In the genomic region with DNA sequence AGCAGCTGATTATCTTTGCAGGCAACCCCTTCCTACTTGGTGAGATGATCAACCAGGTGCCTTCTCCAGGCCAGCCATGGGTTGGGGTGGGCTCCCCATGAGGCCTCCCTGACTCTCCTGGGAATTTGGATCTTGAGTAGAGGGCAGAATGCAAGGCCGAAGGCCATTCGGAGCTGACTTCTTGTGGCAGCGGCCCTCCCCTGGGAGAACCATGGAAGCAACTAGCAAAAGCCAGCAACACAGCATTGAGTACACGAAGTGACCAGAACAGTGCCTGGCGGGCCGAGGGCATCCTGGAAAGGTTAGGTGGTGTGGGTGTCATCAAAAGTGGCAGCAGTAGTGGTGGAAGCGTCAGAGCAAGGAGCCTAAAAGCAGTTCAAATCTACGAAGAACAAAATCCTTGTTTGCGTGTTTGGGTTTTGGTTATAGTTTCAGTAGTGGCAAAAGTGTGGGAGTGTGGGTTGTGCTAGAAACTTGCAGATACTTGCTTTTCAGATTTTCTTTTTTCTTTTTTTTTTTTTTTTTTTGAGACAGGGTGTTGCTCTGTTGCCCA, we compare ENCODE assay signal across 20 cellular contexts. TPM values are rescaled to one million over a fixed set of nuclear protein-coding genes. Genes with fewer than 3 reads are reported as not detected.
"Had no signal": no experiment of that assay in that cellular context is flagged by ENCODE, and none has a peak within 500 bp of the region (broad histone marks: within the 10 kb centered on the region; RNA-seq: fewer than 3 reads in every experiment).

No MANE protein-coding gene starts in this region.

- H3K9me3 ChIP-seq: gastroesophageal sphincter, heart right ventricle, ovary, tibial artery, uterus had no signal

- ATAC-seq: effector memory CD8-positive, alpha-beta T cell; gastroesophageal sphincter; heart right ventricle; sciatic nerve; stimulated activated effector memory CD8-positive, alpha-beta T cell treated with anti-CD3 and anti-CD28 coated beads, Interleukin-12 subunit alpha, Interleukin-12 subunit beta, amount 100 ng/mL, for 72 hours had no signal

- H3K4me3 ChIP-seq: gastroesophageal sphincter, heart right ventricle, ovary, tibial artery, uterus had no signal

- DNase-seq: activated B cell treated with CpG ODN at 0.5 μM for 24 hours; activated CD4-positive, alpha-beta T cell treated with anti-CD3 and anti-CD28 coated beads for 48 hours; activated naive CD4-positive, alpha-beta T cell treated with anti-CD3 and anti-CD28 coated beads for 36 hours; dermis blood vessel endothelial cell; effector memory CD8-positive, alpha-beta T cell; heart right ventricle; stimulated activated CD4-positive, alpha-beta T cell treated with anti-CD3 and anti-CD28 coated beads, Interleukin-12 subunit alpha, Interleukin-12 subunit beta, amount 100 ng/mL, for 4 hours; stimulated activated CD4-positive, alpha-beta T cell treated with anti-CD3 and anti-CD28 coated beads, Interleukin-2, amount 100 ng/mL, for 24 hours; tibial artery; uterus had no signal

- H3K27ac Mint-ChIP-seq: activated naive CD4-positive, alpha-beta T cell treated with anti-CD3 and anti-CD28 coated beads for 36 hours; activated T-helper 2 cell treated with anti-CD3 and anti-CD28 coated beads, Interferon-gamma antibody, Interleukin-2, Interleukin-4, amounts not matched to agents 10 μg/mL and 5 μg/mL and 100 μg/mL, durations not matched to agents 14 hours and 24 hours and 36 hours; effector memory CD8-positive, alpha-beta T cell; stimulated activated effector memory CD8-positive, alpha-beta T cell treated with anti-CD3 and anti-CD28 coated beads, Interleukin-12 subunit alpha, Interleukin-12 subunit beta, amount 100 ng/mL, for 72 hours; T-helper 2 cell treated with Interferon-gamma antibody and Interleukin-4, amounts not matched to agents 5 μg/mL and 100 μg/mL, for 36 hours had no signal

- H3K36me3 Mint-ChIP-seq: stimulated activated effector memory CD8-positive, alpha-beta T cell treated with anti-CD3 and anti-CD28 coated beads, Interleukin-12 subunit alpha, Interleukin-12 subunit beta, amount 100 ng/mL, for 72 hours had no signal

- H3K27ac ChIP-seq: gastroesophageal sphincter, heart right ventricle, ovary, uterus had no signal

- FAIRE-seq: astrocyte had no signal

- H3K4me3 Mint-ChIP-seq: activated B cell treated with CpG ODN at 0.5 μM for 24 hours; activated naive CD4-positive, alpha-beta T cell treated with anti-CD3 and anti-CD28 coated beads for 36 hours; effector memory CD8-positive, alpha-beta T cell; nephron; stimulated activated effector memory CD8-positive, alpha-beta T cell treated with anti-CD3 and anti-CD28 coated beads, Interleukin-12 subunit alpha, Interleukin-12 subunit beta, amount 100 ng/mL, for 72 hours; T-helper 2 cell treated with Interferon-gamma antibody and Interleukin-4, amounts not matched to agents 5 μg/mL and 100 μg/mL, for 36 hours had no signal

- H3K36me3 ChIP-seq: gastroesophageal sphincter, heart right ventricle, ovary, tibial artery, uterus had no signal

- H3K27me3 ChIP-seq: gastroesophageal sphincter, heart right ventricle, ovary, tibial artery, uterus had no signal

- H3K9me3 Mint-ChIP-seq: activated B cell treated with CpG ODN at 0.5 μM for 24 hours; activated naive CD4-positive, alpha-beta T cell treated with anti-CD3 and anti-CD28 coated beads for 36 hours; activated T-helper 2 cell treated with anti-CD3 and anti-CD28 coated beads, Interferon-gamma antibody, Interleukin-2, Interleukin-4, amounts not matched to agents 10 μg/mL and 5 μg/mL and 100 μg/mL, durations not matched to agents 14 hours and 24 hours and 36 hours; effector memory CD8-positive, alpha-beta T cell; nephron; stimulated activated effector memory CD8-positive, alpha-beta T cell treated with anti-CD3 and anti-CD28 coated beads, Interleukin-12 subunit alpha, Interleukin-12 subunit beta, amount 100 ng/mL, for 72 hours; T-helper 2 cell treated with Interferon-gamma antibody and Interleukin-4, amounts not matched to agents 5 μg/mL and 100 μg/mL, for 36 hours had no signal

RNA-seq across cellular contexts. Expression of a gene that starts 2.0 kb away (rescaled TPM):
- total RNA-seq: activated B cell treated with CpG ODN at 0.5 μM for 24 hours; activated CD8-positive, alpha-beta memory T cell treated with anti-CD3 and anti-CD28 coated beads for 36 hours; activated naive CD4-positive, alpha-beta T cell treated with anti-CD3 and anti-CD28 coated beads for 36 hours; activated T-helper 2 cell treated with anti-CD3 and anti-CD28 coated beads, Interferon-gamma antibody, Interleukin-2, Interleukin-4, amounts not matched to agents 10 μg/mL and 5 μg/mL and 100 μg/mL, durations not matched to agents 14 hours and 24 hours and 36 hours; astrocyte; chondrocyte had no signal

RNA-seq across cellular contexts. Expression of a gene that starts 33.7 kb away (rescaled TPM):
- total RNA-seq: activated B cell treated with CpG ODN at 0.5 μM for 24 hours; activated CD8-positive, alpha-beta memory T cell treated with anti-CD3 and anti-CD28 coated beads for 36 hours; activated naive CD4-positive, alpha-beta T cell treated with anti-CD3 and anti-CD28 coated beads for 36 hours; activated T-helper 2 cell treated with anti-CD3 and anti-CD28 coated beads, Interferon-gamma antibody, Interleukin-2, Interleukin-4, amounts not matched to agents 10 μg/mL and 5 μg/mL and 100 μg/mL, durations not matched to agents 14 hours and 24 hours and 36 hours; astrocyte; chondrocyte; dermis blood vessel endothelial cell; gastroesophageal sphincter; sciatic nerve had no signal
- polyA plus RNA-seq: heart right ventricle, ovary had no signal
